In genomic region chr3:159640220-159640619, GRCh38 we compare ENCODE assay signal across 28 cellular contexts.
"Had no signal": no experiment of that assay in that cellular context is flagged by ENCODE, and none has a peak within 500 bp of the region (broad histone marks: within the 10 kb centered on the region; RNA-seq: fewer than 3 reads in every experiment).

No MANE protein-coding gene starts in this region.

- H3K4me1 ChIP-seq: ascending aorta, Peyer's patch had no signal

- H3K36me3 ChIP-seq: ascending aorta, cardiac muscle cell, Peyer's patch, SJSA1 had no signal

- DNase-seq: activated CD4-positive, alpha-beta T cell treated with anti-CD3 and anti-CD28 coated beads, Interleukin-2, amount 10 ng/mL, durations not matched to agents 24 days and 14 days; activated CD4-positive, alpha-beta T cell treated with anti-CD3 and anti-CD28 coated beads, Interleukin-2, amount 50 U/mL, for 4 hours; activated CD4-positive, CD25-positive, alpha-beta regulatory T cell; activated CD8-positive, alpha-beta T cell treated with anti-CD3 and anti-CD28 coated beads for 36 hours; activated effector memory CD4-positive, alpha-beta T cell treated with anti-CD3 and anti-CD28 coated beads, Interleukin-2, amount 50 U/mL, for 16 hours; activated naive CD4-positive, alpha-beta T cell; activated naive CD4-positive, alpha-beta T cell treated with anti-CD3 and anti-CD28 coated beads, Interleukin-2, amount 50 U/mL, for 16 hours; activated naive CD8-positive, alpha-beta T cell treated with anti-CD3 and anti-CD28 coated beads for 36 hours; activated T-cell treated with anti-CD3 and anti-CD28 coated beads, Interleukin-2, amount 50 U/mL, for 1 hour; activated T-cell treated with anti-CD3 and anti-CD28 coated beads, Interleukin-2, amount 50 U/mL, for 72 hours; amygdala; Karpas-422; NCI-H1048; NCI-H1436 treated with DMSO at 0.1 percent for 48 hours; NCI-H1694 treated with DMSO at 0.1 percent for 48 hours; NCI-H2029; NCI-H510A treated with DMSO at 0.1 percent for 48 hours; NCI-H526 treated with DMSO at 0.1 percent for 48 hours; NCI-H774; Peyer's patch; RPMI8226; SHP77 treated with DMSO at 0.1 percent for 48 hours; SK-N-SH had no signal

- H3K9me3 ChIP-seq: ascending aorta, Peyer's patch, SJSA1, SK-N-SH had no signal

- H3K27me3 ChIP-seq: ascending aorta, cardiac muscle cell, Peyer's patch, SJSA1 had no signal

- ATAC-seq: activated CD8-positive, alpha-beta T cell treated with anti-CD3 and anti-CD28 coated beads for 36 hours; activated T-cell treated with anti-CD3 and anti-CD28 coated beads, Interleukin-2, amount 50 U/mL, for 72 hours; activated T-helper 17 cell treated with anti-CD3 and anti-CD28 coated beads, Interleukin-2, amount 50 U/mL, for 72 hours had no signal

- FAIRE-seq: TTC549 had no signal

- H3K4me2 ChIP-seq: SK-N-SH had no signal

- H3K27ac ChIP-seq: ascending aorta, cardiac muscle cell, Peyer's patch, SJSA1 had no signal

- H3K9ac ChIP-seq: SK-N-SH had no signal

- H3K4me3 ChIP-seq: ascending aorta, cardiac muscle cell, Peyer's patch, SJSA1 had no signal
